Comparison of ENCODE assay signal across 26 cellular contexts in the genomic region with DNA sequence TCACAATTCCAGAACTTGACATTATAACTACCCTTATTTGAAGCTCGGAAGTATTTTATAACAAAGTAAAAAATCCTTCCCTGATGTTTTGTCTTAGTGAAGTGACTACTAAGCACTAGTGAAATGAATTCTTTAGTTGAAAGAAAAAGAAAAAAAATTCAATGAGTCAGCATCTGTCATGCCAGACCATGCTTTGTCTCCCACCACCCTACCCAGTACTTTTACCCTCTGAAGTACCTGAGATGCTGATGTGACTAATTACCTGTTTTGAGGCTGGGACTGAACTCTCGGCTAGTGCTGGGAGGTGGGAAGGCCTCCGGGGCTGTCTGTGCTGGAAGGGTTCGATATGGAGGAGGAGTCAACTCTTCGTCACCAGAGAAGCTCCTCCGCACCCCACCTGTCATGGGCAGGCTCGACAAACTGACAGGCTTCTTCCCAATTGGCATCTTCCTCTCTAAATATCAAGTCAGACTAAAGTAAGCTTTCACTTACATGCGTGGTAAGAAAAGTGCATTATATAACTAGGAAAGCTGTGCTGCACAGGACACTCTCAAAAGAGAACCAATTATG. TPM values are rescaled to one million over a fixed set of nuclear protein-coding genes. Genes with fewer than 3 reads are reported as not detected.
DNase-seq lines count a peak whose midpoint lies in the region; ATAC-seq, FAIRE-seq and TF ChIP-seq lines count a peak whose summit lies in the region.
"Had no signal": no experiment of that assay in that cellular context is flagged by ENCODE, and none has a peak within 500 bp of the region (broad histone marks: within the 10 kb centered on the region; RNA-seq: fewer than 3 reads in every experiment).

No MANE protein-coding gene starts in this region.

- FAIRE-seq in H54 (lab: Jason Lieb, UNC), result peak; percentile 53

- H3K27ac Mint-ChIP-seq in activated T-cell treated with anti-CD3 and anti-CD28 coated beads, Interleukin-2, amount 50 U/mL, for 24 hours, result peak overlapping the region; percentile 20
- H3K27ac Mint-ChIP-seq in activated T-cell treated with anti-CD3 and anti-CD28 coated beads, Interleukin-2, amount 50 U/mL, for 72 hours, result no peak overlapping the region
- H3K27ac Mint-ChIP-seq in central memory CD8-positive, alpha-beta T cell (ENCODE audit: low read depth), result peak overlapping the region; percentile 6
- H3K27ac Mint-ChIP-seq: CD8-positive, alpha-beta T cell; stimulated activated effector memory CD8-positive, alpha-beta T cell treated with anti-CD3 and anti-CD28 coated beads, Interleukin-12 subunit alpha, Interleukin-12 subunit beta, amount 100 ng/mL, for 72 hours; T-helper 17 cell had no signal

- H3K9me3 Mint-ChIP-seq in activated T-cell treated with anti-CD3 and anti-CD28 coated beads, Interleukin-2, amount 50 U/mL, for 24 hours, result no peaks in the 10 kb centered on the region
- no peaks in the 10 kb centered on the region for H3K9me3 Mint-ChIP-seq in activated T-cell treated with anti-CD3 and anti-CD28 coated beads, Interleukin-2, amount 50 U/mL, for 72 hours
- H3K9me3 Mint-ChIP-seq in central memory CD8-positive, alpha-beta T cell, result no peaks in the 10 kb centered on the region
- H3K9me3 Mint-ChIP-seq: CD8-positive, alpha-beta T cell; naive thymus-derived CD8-positive, alpha-beta T cell; stimulated activated effector memory CD8-positive, alpha-beta T cell treated with anti-CD3 and anti-CD28 coated beads, Interleukin-12 subunit alpha, Interleukin-12 subunit beta, amount 100 ng/mL, for 72 hours had no signal

- H3K27me3 Mint-ChIP-seq in activated T-cell treated with anti-CD3 and anti-CD28 coated beads, Interleukin-2, amount 50 U/mL, for 24 hours, result no peaks in the 10 kb centered on the region
- no peaks in the 10 kb centered on the region for H3K27me3 Mint-ChIP-seq in activated T-cell treated with anti-CD3 and anti-CD28 coated beads, Interleukin-2, amount 50 U/mL, for 72 hours (ENCODE audit: low read depth)
- no peaks in the 10 kb centered on the region for H3K27me3 Mint-ChIP-seq in central memory CD8-positive, alpha-beta T cell
- H3K27me3 Mint-ChIP-seq: naive thymus-derived CD8-positive, alpha-beta T cell; T-helper 17 cell had no signal

- H3K4me1 Mint-ChIP-seq in activated T-cell treated with anti-CD3 and anti-CD28 coated beads, Interleukin-2, amount 50 U/mL, for 24 hours (ENCODE audit: low read depth), result peaks cover 2% of the 10 kb centered on the region
- H3K4me1 Mint-ChIP-seq in activated T-cell treated with anti-CD3 and anti-CD28 coated beads, Interleukin-2, amount 50 U/mL, for 72 hours (ENCODE audit: low read depth), result peaks cover 6% of the 10 kb centered on the region
- no peaks in the 10 kb centered on the region for H3K4me1 Mint-ChIP-seq in central memory CD8-positive, alpha-beta T cell
- H3K4me1 Mint-ChIP-seq: naive thymus-derived CD8-positive, alpha-beta T cell; stimulated activated effector memory CD8-positive, alpha-beta T cell treated with anti-CD3 and anti-CD28 coated beads, Interleukin-12 subunit alpha, Interleukin-12 subunit beta, amount 100 ng/mL, for 72 hours had no signal

- TF ChIP-seq POLR2A in H54 (IDR thresholded peaks at IDR 0.05; ENCODE audit: low read depth, low read length), result no peak

- peaks cover 86% of the 10 kb centered on the region for H3K36me3 Mint-ChIP-seq in activated T-cell treated with anti-CD3 and anti-CD28 coated beads, Interleukin-2, amount 50 U/mL, for 24 hours (ENCODE audit: low read depth)
- peaks cover 3 to 8% of the 10 kb centered on the region in 2 donors for H3K36me3 Mint-ChIP-seq in activated T-cell treated with anti-CD3 and anti-CD28 coated beads, Interleukin-2, amount 50 U/mL, for 72 hours (ENCODE audit: insufficient read depth in 2 of 2)
- H3K36me3 Mint-ChIP-seq in central memory CD8-positive, alpha-beta T cell (ENCODE audit: insufficient read depth), result peaks cover 38% of the 10 kb centered on the region

- H3K4me3 Mint-ChIP-seq in activated T-cell treated with anti-CD3 and anti-CD28 coated beads, Interleukin-2, amount 50 U/mL, for 24 hours, result no peak overlapping the region
- no peak overlapping the region for H3K4me3 Mint-ChIP-seq in activated T-cell treated with anti-CD3 and anti-CD28 coated beads, Interleukin-2, amount 50 U/mL, for 72 hours
- no peak overlapping the region for H3K4me3 Mint-ChIP-seq in central memory CD8-positive, alpha-beta T cell
- H3K4me3 Mint-ChIP-seq: CD8-positive, alpha-beta T cell; naive thymus-derived CD8-positive, alpha-beta T cell; stimulated activated effector memory CD8-positive, alpha-beta T cell treated with anti-CD3 and anti-CD28 coated beads, Interleukin-12 subunit alpha, Interleukin-12 subunit beta, amount 100 ng/mL, for 72 hours; T-helper 17 cell had no signal

- DNase-seq in activated T-cell treated with anti-CD3 and anti-CD28 coated beads, Interleukin-2, amount 50 U/mL, for 24 hours, result no peak
- DNase-seq in activated T-cell treated with anti-CD3 and anti-CD28 coated beads, Interleukin-2, amount 50 U/mL, for 72 hours, result no peak
- no peak for DNase-seq in H54 (ENCODE audit: insufficient read length, low spot score)
- DNase-seq in central memory CD8-positive, alpha-beta T cell (ENCODE audit: low spot score in 2 of 2), result no peak
- DNase-seq in superior temporal gyrus (ENCODE audit: extremely low spot score), result peak; percentile 41
- no peak for DNase-seq in HUDEP-2 (lab: John Stamatoyannopoulos, UW; ENCODE audit: unreplicated experiment in 76 of 76)
- DNase-seq: activated effector memory CD4-positive, alpha-beta T cell treated with Interleukin-2 at 50 U/mL for 16 hours; CD8-positive, alpha-beta T cell; cerebellar nuclear complex; gastrocnemius medialis; left cardiac atrium; MV-4-11; naive thymus-derived CD8-positive, alpha-beta T cell; NCI-H1436; NCI-H2081 treated with DMSO at 0.1 percent for 48 hours; NCI-H345; NCI-H748 treated with DMSO at 0.1 percent for 48 hours; occipital lobe; Right ventricle myocardium superior; stimulated activated CD4-positive, alpha-beta T cell treated with anti-CD3 and anti-CD28 coated beads, Interleukin-15, amount 100 ng/mL, for 24 hours; T-helper 17 cell had no signal

- no peak for ATAC-seq in activated T-cell treated with anti-CD3 and anti-CD28 coated beads, Interleukin-2, amount 50 U/mL, for 72 hours (replicated peaks in 1 of 2)
- ATAC-seq in central memory CD8-positive, alpha-beta T cell (replicated peaks; ENCODE audit: extremely low read depth, poor library complexity, severe bottlenecking), result no peak
- ATAC-seq in GM19455 (IDR thresholded peaks at IDR 0.05; ENCODE audit: unreplicated experiment), result no peak
- ATAC-seq in GM18498 (IDR thresholded peaks at IDR 0.05; ENCODE audit: unreplicated experiment), result no peak
- ATAC-seq: activated CD4-positive, CD25-positive, alpha-beta regulatory T cell treated with anti-CD3 and anti-CD28 coated beads, Interleukin-2, amount 50 U/mL, for 24 hours; CD8-positive, alpha-beta T cell; gastrocnemius medialis; left cardiac atrium; naive thymus-derived CD8-positive, alpha-beta T cell; Panc1; stimulated activated effector memory CD8-positive, alpha-beta T cell treated with anti-CD3 and anti-CD28 coated beads, Interleukin-12 subunit alpha, Interleukin-12 subunit beta, amount 100 ng/mL, for 72 hours; T-helper 17 cell had no signal

RNA-seq across cellular contexts. Expression of gene NME2, which starts 19.6 kb away (rescaled TPM):
- total RNA-seq in activated T-cell treated with anti-CD3 and anti-CD28 coated beads, Interleukin-2, amount 50 U/mL, for 72 hours, result 100 to 1,000 TPM; 548 to 602 TPM

RNA-seq across cellular contexts. Expression of gene NME1, which starts 32.5 kb away (rescaled TPM):
- 10 to 100 TPM; 88.2 to 96.0 TPM for total RNA-seq in activated T-cell treated with anti-CD3 and anti-CD28 coated beads, Interleukin-2, amount 50 U/mL, for 72 hours
